Comparison of ENCODE assay signal across 12 cellular contexts in genomic region chr5:38404667-38405276, GRCh38.
A peak's percentile ranks its signal among the peaks of the same experiment; 100 is the strongest.
DNase-seq lines count a peak whose midpoint lies in the region; ATAC-seq, FAIRE-seq and TF ChIP-seq lines count a peak whose summit lies in the region.
"Had no signal": no experiment of that assay in that cellular context is flagged by ENCODE, and none has a peak within 500 bp of the region (broad histone marks: within the 10 kb centered on the region; RNA-seq: fewer than 3 reads in every experiment).

No MANE protein-coding gene starts in this region.

- POLR2A ChIA-PET in A549 (lab: Yijun Ruan, JAX) (no interaction called here), OCI-LY7 (lab: Charles Lee) (no interaction called here)

- DNase-seq in A549 (ENCODE audit: low read depth in 1 of 2, low spot score in 1 of 2) (peak in 1 of 2 experiments; percentile 10), GM06990 (ENCODE audit: extremely low read depth, insufficient read length) (no peak), OCI-LY7 (ENCODE audit: low spot score) (peak; percentile 2), glomerular visceral epithelial cell (ENCODE audit: extremely low spot score) (peak; percentile 23), H54 (ENCODE audit: insufficient read length, low spot score) (no peak), A172 (ENCODE audit: low spot score) (no peak), caudate nucleus (lab: John Stamatoyannopoulos, UW) (no peak)
- DNase-seq: activated naive CD8-positive, alpha-beta T cell treated with anti-CD3 and anti-CD28 coated beads, Interleukin-2, amount 50 U/mL, for 24 hours; DMS79; KG1 had no signal

- no peak for TF ChIP-seq EP300 in A549 (IDR thresholded peaks at IDR 0.05)

- no peaks in the 10 kb centered on the region for H3K4me1 ChIP-seq in A549
- H3K4me1 ChIP-seq in OCI-LY7 (ENCODE audit: insufficient read depth, low read length, poor library complexity, severe bottlenecking) = no peaks in the 10 kb centered on the region

- H3K27me3 ChIP-seq in GM06990 (replicated peaks; ENCODE audit: control insufficient read depth, insufficient read depth, low read length) = no peaks in the 10 kb centered on the region; the same call in 1 of the 2 replicates

- H3K27ac ChIP-seq in A549 = no peak overlapping the region
- H3K27ac ChIP-seq in OCI-LY7 (ENCODE audit: low read depth, low read length, poor library complexity, severe bottlenecking) = no peak overlapping the region
- no peak overlapping the region for H3K27ac ChIP-seq in caudate nucleus (ENCODE audit: low read depth, low read length)

- H3K4me3 ChIP-seq in A549 (no peak overlapping the region), GM06990 (replicated peaks; ENCODE audit: low read depth, low read length) (no peak overlapping the region), OCI-LY7 (ENCODE audit: low read depth, low read length, poor library complexity, severe bottlenecking) (no peak overlapping the region)

- H3K9me3 ChIP-seq in A549 (peaks cover 41% of the 10 kb centered on the region), OCI-LY7 (ENCODE audit: low read length) (no peaks in the 10 kb centered on the region)

- TF ChIP-seq CTCF in A549 (IDR thresholded peaks at IDR 0.05) = no peak
- peak; percentile 42 for TF ChIP-seq CTCF in GM06990 (IDR thresholded peaks at IDR 0.05; ENCODE audit: insufficient read depth, low read length, poor library complexity, severe bottlenecking)
- TF ChIP-seq CTCF in OCI-LY7 (conservative IDR thresholded peaks at IDR 0.05; ENCODE audit: low read length) = peak; percentile 59

- no peak for TF ChIP-seq RAD21 in A549 (conservative IDR thresholded peaks at IDR 0.05 in 1 of 2, IDR thresholded peaks at IDR 0.05 in 1 of 2)

- FAIRE-seq in A549 (lab: Jason Lieb, UNC) (no peak), H54 (lab: Jason Lieb, UNC) (no peak)

- CTCF ChIA-PET in A549 (lab: Yijun Ruan, JAX) = interaction anchor here (1.0 to 2.0 kb wide), 3 partner anchors 16 to 17 kb away, joined by 4 to 6 read pairs (median 4); no protein-coding TSS in a partner anchor
- CTCF ChIA-PET in OCI-LY7 (lab: Charles Lee; ENCODE audit: unreplicated experiment) = no interaction called here

- 25% methylated on average over 4 of the region's 4 CpGs for WGBS in A549 (ENCODE audit: missing lambda C conversion rate)

- no peak overlapping the region for H2AFZ ChIP-seq in OCI-LY7 (ENCODE audit: low read length)

- TF ChIP-seq POLR2A in A549 (IDR thresholded peaks at IDR 0.05; ENCODE audit: low read length) (no peak), H54 (IDR thresholded peaks at IDR 0.05; ENCODE audit: low read depth, low read length) (no peak)

- ATAC-seq in A549 (no peak), GM19452 (IDR thresholded peaks at IDR 0.05; ENCODE audit: unreplicated experiment) (no peak)
- ATAC-seq: activated naive CD8-positive, alpha-beta T cell treated with anti-CD3 and anti-CD28 coated beads, Interleukin-2, amount 50 U/mL, for 24 hours; stimulated activated memory B cell treated with anti-CD40 and anti-IgM and Interleukin-4, amounts not matched to agents 10 μg/mL and 1 μg/mL and 100 μg/mL, for 72 hours had no signal

- H3K9me2 ChIP-seq in OCI-LY7 (ENCODE audit: insufficient read depth, low read length) = no peaks in the 10 kb centered on the region

- intact Hi-C loops in OCI-LY7 (cut with micrococcal nuclease; ENCODE audit: unreplicated experiment) = no loop called here

- H3K36me3 ChIP-seq in GM06990 (ENCODE audit: control insufficient read depth, insufficient read depth, low read length) (no peaks in the 10 kb centered on the region), OCI-LY7 (ENCODE audit: insufficient read depth, low read length) (no peaks in the 10 kb centered on the region)

- BruUV-seq in OCI-LY7 (replicated peaks; lab: Mats Ljungman, UMichigan) = no TSS peak

- no peaks in the 10 kb centered on the region for H3K79me2 ChIP-seq in OCI-LY7 (ENCODE audit: insufficient read depth, low read depth, low read length)

- H4K20me1 ChIP-seq in OCI-LY7 (ENCODE audit: insufficient read depth, low read length) = no peaks in the 10 kb centered on the region

- H3K4me2 ChIP-seq in A549 (no peak overlapping the region), OCI-LY7 (ENCODE audit: low read length) (no peak overlapping the region)

TF ChIP-seq in A549, 52 proteins besides CTCF, POLR2A, EP300 and RAD21:
- TF ChIP-seq KDM1A (IDR thresholded peaks at IDR 0.05; ENCODE audit: low read depth) (no peak), SMC3 (IDR thresholded peaks at IDR 0.05) (peak; percentile 14; the same call in 1 of the 3 replicates), JUNB (IDR thresholded peaks at IDR 0.05) (no peak)

Comparison
In these comparisons a context has a peak if more than half of its experiments do, and no peak if none do; other contexts are left out.
1. DNase-seq: peak in OCI-LY7 (single experiment) and glomerular visceral epithelial cell (single experiment); none in GM06990 (single experiment), H54 (single experiment), A172 (single experiment) and caudate nucleus (0 of 61).